13 cellular contexts compared by ENCODE assay signal in the genomic region with DNA sequence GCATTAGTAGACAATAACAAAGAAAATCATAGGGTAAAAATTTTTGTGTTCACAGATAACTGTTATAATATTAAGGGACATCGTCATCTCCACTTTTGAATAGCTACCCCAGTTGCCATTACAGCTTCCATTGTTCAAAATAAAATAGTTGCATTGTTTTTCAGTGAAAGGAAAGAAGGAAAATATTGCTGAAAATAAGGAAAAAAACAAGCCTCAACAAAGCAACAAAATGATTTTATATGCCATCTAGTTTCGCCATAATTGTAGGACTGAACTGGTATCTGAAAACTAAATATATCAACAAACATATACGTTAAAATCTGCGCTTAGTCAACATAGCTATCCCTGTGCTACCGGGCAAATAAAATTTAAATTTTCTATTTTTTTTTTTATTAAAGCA. TPM values are rescaled to one million over a fixed set of nuclear protein-coding genes. Genes with fewer than 3 reads are reported as not detected.
A peak's percentile ranks its signal among the peaks of the same experiment; 100 is the strongest.
DNase-seq lines count a peak whose midpoint lies in the region; ATAC-seq, FAIRE-seq and TF ChIP-seq lines count a peak whose summit lies in the region.
"Had no signal": no experiment of that assay in that cellular context is flagged by ENCODE, and none has a peak within 500 bp of the region (broad histone marks: within the 10 kb centered on the region; RNA-seq: fewer than 3 reads in every experiment).

No MANE protein-coding gene starts in this region.

- H3K9me2 ChIP-seq in GM23248 (ENCODE audit: insufficient read depth): no peaks in the 10 kb centered on the region

- POLR2A ChIA-PET in AG04450 (lab: Yijun Ruan, JAX) (interaction anchor here (0.6 kb wide), 1 partner anchor 156 kb away, joined by 3 read pairs; no protein-coding TSS in a partner anchor), K562 (lab: Yijun Ruan, JAX) (interaction anchor here (1.2 to 4.1 kb wide), 4 partner anchors 18 to 42 kb away, joined by 3 to 20 read pairs (median 4); no protein-coding TSS in a partner anchor)

- DNase-seq in AG04450 (ENCODE audit: low read depth, low spot score): no peak
- DNase-seq in GM23248: no peak
- DNase-seq in K562 (ENCODE audit: extremely low read depth in 1 of 4, low spot score in 3 of 4): no peak
- DNase-seq in DMS53 treated with DMSO at 0.1 percent for 48 hours (lab: John Stamatoyannopoulos, UW; ENCODE audit: unreplicated experiment): no peak
- DNase-seq in stimulated activated CD4-positive, alpha-beta T cell treated with anti-CD3 and anti-CD28 coated beads, Interleukin-2, amount 100 ng/mL, for 48 hours: no peak
- DNase-seq: activated CD4-positive, alpha-beta T cell treated with anti-CD3 and anti-CD28 coated beads, Interleukin-2, amount 50 U/mL, for 1 hour; Peyer's patch had no signal

- TF ChIP-seq POLR2A in K562 (conservative IDR thresholded peaks at IDR 0.05): no peak

- H3K27ac ChIP-seq in AG04450 (ENCODE audit: low read depth, low read length) (no peak overlapping the region), GM23248 (peak overlapping the region; percentile 94), K562 (ENCODE audit: extremely low read depth, low read depth, low read length) (no peak overlapping the region), muscle layer of duodenum (ENCODE audit: low read length) (peak overlapping the region; percentile 88)
- H3K27ac ChIP-seq: cardiac muscle cell had no signal

- no peak for TF ChIP-seq EP300 in K562 (IDR thresholded peaks at IDR 0.05; ENCODE audit: low read length)

- intact Hi-C loops in K562 (cut with micrococcal nuclease): loop anchor here (5.0 kb wide), 2 partner anchors 85 to 180 kb away; no protein-coding TSS in a partner anchor

- H3K9me1 ChIP-seq in K562 (ENCODE audit: control insufficient read depth, insufficient read depth, low read length): no peaks in the 10 kb centered on the region

- H3K9ac ChIP-seq in GM23248 (peak overlapping the region; percentile 95), K562 (ENCODE audit: insufficient read depth in 1 of 2, low read depth in 2 of 2, low read length in 2 of 2) (peak overlapping the region in 1 of 2 experiments; percentile 86; a peak in 1 of 4 replicates)

- no peaks in the 10 kb centered on the region; the same call in 1 of the 2 replicates for H3K9me3 ChIP-seq in AG04450 (ENCODE audit: control insufficient read depth, insufficient read depth, low read length)
- no peaks in the 10 kb centered on the region for H3K9me3 ChIP-seq in GM23248 (ENCODE audit: low read depth)
- H3K9me3 ChIP-seq in K562 (replicated peaks; ENCODE audit: control insufficient read depth, insufficient read depth, low read depth, low read length): no peaks in the 10 kb centered on the region
- no peaks in the 10 kb centered on the region for H3K9me3 ChIP-seq in muscle layer of duodenum (ENCODE audit: control insufficient read depth in 1 of 2, low read length in 2 of 2)
- H3K9me3 ChIP-seq: neutrophil, Peyer's patch had no signal

- in situ Hi-C loops in GM23248 (cut with MboI): no loop called here
- in situ Hi-C loops in K562 (cut with MboI): no loop called here

- peaks cover 81% of the 10 kb centered on the region for H3K79me2 ChIP-seq in GM23248 (ENCODE audit: insufficient read depth)
- peaks cover 82% of the 10 kb centered on the region for H3K79me2 ChIP-seq in K562 (ENCODE audit: control insufficient read depth, insufficient read depth, low read length)

- ATAC-seq in K562 (no peak), GM18511 (IDR thresholded peaks at IDR 0.05; ENCODE audit: unreplicated experiment) (no peak), GM19035 (IDR thresholded peaks at IDR 0.05; ENCODE audit: unreplicated experiment) (no peak)
- ATAC-seq: HCT116 had no signal

- H4K20me1 ChIP-seq in GM23248 (ENCODE audit: insufficient read depth): peaks cover 3% of the 10 kb centered on the region; the same call in 1 of the 2 replicates
- peaks cover 10% of the 10 kb centered on the region for H4K20me1 ChIP-seq in K562 (replicated peaks; ENCODE audit: control insufficient read depth, insufficient read depth, low read length)

- peaks cover 46% of the 10 kb centered on the region for H3F3A ChIP-seq in GM23248 (ENCODE audit: insufficient read depth)

- no TSS peak for BruUV-seq in K562 (replicated peaks; lab: Mats Ljungman, UMichigan)

- CTCF ChIA-PET in AG04450 (lab: Charles Lee): interaction anchor here (0.9 to 5.9 kb wide), 5 partner anchors 92 to 399 kb away, joined by 3 to 52 read pairs (median 6); a partner anchor contains a TSS
- CTCF ChIA-PET in K562 (lab: Yijun Ruan, JAX; ENCODE audit: low intra/inter-chr PET ratio): no interaction called here

- TF ChIP-seq RAD21 in K562 (CRISPR knock-in tag; conservative IDR thresholded peaks at IDR 0.05 in 1 of 2, IDR thresholded peaks at IDR 0.05 in 1 of 2): no peak

- no peak overlapping the region for H2AFZ ChIP-seq in GM23248
- no peak overlapping the region for H2AFZ ChIP-seq in K562 (ENCODE audit: low read depth, low read length)

- TF ChIP-seq CTCF in AG04450 (IDR thresholded peaks at IDR 0.05; ENCODE audit: low read depth, low read length): no peak
- no peak for TF ChIP-seq CTCF in K562 (IDR thresholded peaks at IDR 0.05 in 2 of 3, conservative IDR thresholded peaks at IDR 0.05 in 1 of 3; ENCODE audit: insufficient read depth in 2 of 3, low read depth in 1 of 3, low read length in 3 of 3)

- no peaks in the 10 kb centered on the region for H3K36me3 ChIP-seq in GM23248 (ENCODE audit: low read depth)
- H3K36me3 ChIP-seq in K562 (ENCODE audit: control insufficient read depth, insufficient read depth, low read length): no peaks in the 10 kb centered on the region; the same call in 2 of the 3 replicates
- H3K36me3 ChIP-seq in muscle layer of duodenum (ENCODE audit: control insufficient read depth in 1 of 2, insufficient read depth in 2 of 2, low read length in 2 of 2): peaks cover 0 to 13% of the 10 kb centered on the region in 2 donors
- H3K36me3 ChIP-seq: cardiac muscle cell, neutrophil, Peyer's patch had no signal

- no peak for FAIRE-seq in K562 (lab: Jason Lieb, UNC)

- H3K27me3 ChIP-seq in AG04450 (ENCODE audit: control insufficient read depth, insufficient read depth, low read length): no peaks in the 10 kb centered on the region
- no peaks in the 10 kb centered on the region for H3K27me3 ChIP-seq in GM23248 (replicated peaks; ENCODE audit: insufficient read depth)
- H3K27me3 ChIP-seq in K562 (ENCODE audit: control insufficient read depth in 2 of 2, insufficient read depth in 2 of 2, low read length in 2 of 2): no peaks in the 10 kb centered on the region
- no peaks in the 10 kb centered on the region for H3K27me3 ChIP-seq in muscle layer of duodenum (ENCODE audit: low read depth, low read length)
- H3K27me3 ChIP-seq: cardiac muscle cell, neutrophil, Peyer's patch had no signal

- H3K4me1 ChIP-seq in GM23248 (ENCODE audit: insufficient read depth) (peaks cover 36% of the 10 kb centered on the region), K562 (replicated peaks in 1 of 2; ENCODE audit: control insufficient read depth in 2 of 2, insufficient read depth in 2 of 2, low read length in 2 of 2) (peaks cover 17 to 20% of the 10 kb centered on the region in 2 experiments), muscle layer of duodenum (ENCODE audit: control insufficient read depth in 1 of 2, insufficient read depth in 2 of 2, low read length in 2 of 2) (peaks cover 5 to 29% of the 10 kb centered on the region in 2 donors)

- H3K4me3 ChIP-seq in AG04450 (ENCODE audit: low read depth, low read length) (peak overlapping the region; percentile 94), GM23248 (peak overlapping the region; percentile 95), K562 (no peak overlapping the region), muscle layer of duodenum (ENCODE audit: low read depth in 1 of 2, low read length in 2 of 2) (peak overlapping the region in 1 of 2 donors; percentile 90)
- H3K4me3 ChIP-seq: cardiac muscle cell had no signal

- 69 to 70% methylated on average over 5 of the region's 5 CpGs for WGBS in GM23248 (ENCODE audit: low coverage in 1 of 2, low lambda C conversion rate in 2 of 2, missing lambda C conversion rate in 2 of 2), 2 experiments
- 50% methylated on average over 5 of the region's 5 CpGs for WGBS in K562 (ENCODE audit: insufficient coverage, low coverage, missing lambda C conversion rate)

- H3K4me2 ChIP-seq in GM23248 (ENCODE audit: unreplicated experiment) (peak overlapping the region; percentile 94), K562 (ENCODE audit: insufficient read depth, low read length) (no peak overlapping the region; the same call in 1 of the 2 replicates)

TF ChIP-seq in K562, 482 proteins besides CTCF, POLR2A, EP300 and RAD21 (continues in another document):
- TF ChIP-seq ZKSCAN8 (CRISPR knock-in tag; IDR thresholded peaks at IDR 0.05) (peak; percentile 13; the same call in 1 of the 2 replicates), ZNF408 (CRISPR knock-in tag; IDR thresholded peaks at IDR 0.05; ENCODE audit: low read depth) (no peak)

RNA-seq across cellular contexts. Expression of a gene that starts 3.3 kb away (rescaled TPM):
- polyA plus RNA-seq in AG04450 (2011; rRNA removed) (50.2 and 67.8 TPM in 2 replicates), GM23248 (2016; fragmentation: Nextera tagmentation; extraction: Ambion mirVana) (29.3 and 30.0 TPM in 2 replicates), K562 (2011; rRNA removed) (18.6 and 21.6 TPM in 2 replicates), K562 (2014; fragmentation: Illumina TruSeq; extraction: Trizol) (27.8 and 35.1 TPM in 2 replicates), K562 (2014; fragmentation: Nextera tagmentation; extraction: Ambion mirVana) (1 to 10 TPM; 4.8 to 5.4 TPM), K562 (2014; rRNA removed) (12.9 and 13.9 TPM in 2 replicates)
- polyA minus RNA-seq in AG04450 (2011; rRNA and poly(A)+ RNA removed): 124 and 154 TPM in 2 replicates
- total RNA-seq in GM23248 (2014; rRNA removed; shearing (Covaris generic)): 62.7 and 91.9 TPM in 2 replicates
- 65.9 and 172 TPM in 2 replicates for total RNA-seq in K562 (2011; cell fraction: chromatin; rRNA removed; ENCODE audit: low replicate concordance)
- total RNA-seq in K562 (2011; cell fraction: nucleolus; rRNA removed): 32.7 and 54.6 TPM in 2 replicates
- 69.6 and 109 TPM in 2 replicates for total RNA-seq in K562 (2011; cell fraction: nucleoplasm; rRNA removed)
- total RNA-seq in K562 (2014; rRNA removed) (16.8 and 17.5 TPM in 2 replicates), K562 (2014; rRNA removed; fragmentation: Illumina TruSeq; extraction: Trizol) (33.0 and 40.7 TPM in 2 replicates), K562 (2015; rRNA removed; fragmentation: Illumina TruSeq; extraction: Trizol) (32.5 and 39.3 TPM in 2 replicates), K562 (2021) (21.1 and 24.6 TPM in 2 replicates)
- 5.4 and 12.0 TPM in 2 replicates for polyA plus RNA-seq in K562 (2011; cell fraction: cytosol; rRNA removed)
- 18.3 and 30.3 TPM in 2 replicates for polyA plus RNA-seq in K562 (2011; cell fraction: nucleus; rRNA removed)
- 13.1 and 14.2 TPM in 2 replicates for polyA plus RNA-seq in K562 (2012)
- 80.0 and 84.5 TPM in 2 replicates for polyA minus RNA-seq in K562 (2011; rRNA and poly(A)+ RNA removed)
- 20.4 and 29.0 TPM in 2 replicates for polyA minus RNA-seq in K562 (2011; cell fraction: cytosol; rRNA and poly(A)+ RNA removed)
- 45.0 and 95.5 TPM in 2 replicates for polyA minus RNA-seq in K562 (2011; cell fraction: nucleus; rRNA and poly(A)+ RNA removed)

Comparison
In these comparisons a context has a peak if more than half of its experiments do, and no peak if none do; other contexts are left out.
1. H3K27ac ChIP-seq: peak in GM23248 (single experiment) and muscle layer of duodenum (single experiment); none in AG04450 (single experiment) and K562 (single experiment).